Comparison of ENCODE assay signal across 14 cellular contexts in the genomic region with DNA sequence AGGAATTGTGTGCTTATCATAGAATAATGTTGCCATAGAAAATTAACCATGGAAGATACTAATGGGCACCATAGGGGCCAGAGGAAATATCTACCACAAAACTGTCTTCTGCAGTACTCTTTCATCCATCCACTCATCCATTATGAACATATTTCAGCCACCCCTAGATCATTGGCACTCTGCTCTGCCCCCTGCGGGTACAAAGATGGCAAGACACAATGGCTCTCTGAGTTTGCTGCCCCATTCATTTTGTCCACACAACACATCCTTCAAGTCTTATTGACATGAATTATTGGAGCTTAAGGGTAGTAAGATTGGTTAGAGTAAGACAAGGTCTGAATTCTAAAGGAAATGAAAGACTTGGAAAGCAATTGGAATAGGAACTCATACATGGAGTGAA.
DNase-seq lines count a peak whose midpoint lies in the region; ATAC-seq and TF ChIP-seq lines count a peak whose summit lies in the region.
"Had no signal": no experiment of that assay in that cellular context is flagged by ENCODE, and none has a peak within 500 bp of the region (broad histone marks: within the 10 kb centered on the region; RNA-seq: fewer than 3 reads in every experiment).

No MANE protein-coding gene starts in this region.

- H3K9me3 ChIP-seq in mucosa of descending colon (peaks cover 22% of the 10 kb centered on the region), adrenal gland (replicated peaks in 1 of 3) (no peaks in the 10 kb centered on the region), ascending aorta (no peaks in the 10 kb centered on the region)
- H3K9me3 ChIP-seq: thoracic aorta had no signal

- H3K4me1 ChIP-seq in mucosa of descending colon (ENCODE audit: low read depth) (no peaks in the 10 kb centered on the region), adrenal gland (replicated peaks in 1 of 2) (no peaks in the 10 kb centered on the region), ascending aorta (no peaks in the 10 kb centered on the region)

- peak; percentile 40 for TF ChIP-seq CTCF in GM12873 (IDR thresholded peaks at IDR 0.05; ENCODE audit: insufficient read depth, low read depth, low read length, missing control alignments)
- peak; percentile 76 for TF ChIP-seq CTCF in epithelial cell of esophagus (IDR thresholded peaks at IDR 0.05; ENCODE audit: insufficient read depth, low read depth, low read length, missing control alignments)
- no peak for TF ChIP-seq CTCF in mucosa of descending colon (IDR thresholded peaks at IDR 0.05)
- TF ChIP-seq CTCF in adrenal gland (IDR thresholded peaks at IDR 0.05): no peak
- TF ChIP-seq CTCF in ascending aorta (IDR thresholded peaks at IDR 0.05): no peak

- H3K36me3 ChIP-seq in mucosa of descending colon (ENCODE audit: low read depth) (no peaks in the 10 kb centered on the region), adrenal gland (replicated peaks in 1 of 2) (no peaks in the 10 kb centered on the region), ascending aorta (no peaks in the 10 kb centered on the region)
- H3K36me3 ChIP-seq: thoracic aorta had no signal

- DNase-seq in ACHN: peak; percentile 31
- DNase-seq in NCI-H69 (lab: John Stamatoyannopoulos, UW): peak; percentile 69
- DNase-seq in epithelial cell of esophagus (ENCODE audit: low read depth): peak; percentile 45
- DNase-seq in mucosa of descending colon: no peak
- DNase-seq in adrenal gland: no peak
- DNase-seq in ascending aorta (ENCODE audit: low spot score in 2 of 2): no peak
- DNase-seq: activated CD4-positive, CD25-positive, alpha-beta regulatory T cell; activated naive CD8-positive, alpha-beta T cell treated with anti-CD3 and anti-CD28 coated beads, Interleukin-2, amount 10 ng/mL, durations not matched to agents 7 days and 5 days; glutamatergic neuron; NCI-H510A; T-cell had no signal

- 53 to 62% (median 59%) methylated on average over 1 of the region's 1 CpG for WGBS in adrenal gland, 4 donors

- no peak overlapping the region for H3K4me3 ChIP-seq in epithelial cell of esophagus (ENCODE audit: low read length)
- no peak overlapping the region for H3K4me3 ChIP-seq in mucosa of descending colon
- no peak overlapping the region for H3K4me3 ChIP-seq in adrenal gland
- no peak overlapping the region for H3K4me3 ChIP-seq in ascending aorta
- H3K4me3 ChIP-seq: thoracic aorta had no signal

- no peak for TF ChIP-seq POLR2A in adrenal gland (IDR thresholded peaks at IDR 0.05)

- ATAC-seq in mucosa of descending colon: no peak
- no peak for ATAC-seq in HG02870 (IDR thresholded peaks at IDR 0.05; ENCODE audit: unreplicated experiment)
- ATAC-seq: T-cell had no signal

- in situ Hi-C loops in ACHN (cut with HindIII; ENCODE audit: low pct_ligation_motif_present, low pct_unique_long_range_greater_than_20kb, low sequenced_read_pairs): no loop called here

- intact Hi-C loops in mucosa of descending colon (cut with DNase I, micrococcal nuclease): no loop called here
- intact Hi-C loops in adrenal gland (cut with DNase I): no loop called here
- intact Hi-C loops in ascending aorta (cut with DNase I): no loop called here

- H3K27ac ChIP-seq in adrenal gland (no peak overlapping the region), ascending aorta (no peak overlapping the region)
- H3K27ac ChIP-seq: thoracic aorta had no signal

- H3K27me3 ChIP-seq in adrenal gland (no peaks in the 10 kb centered on the region), ascending aorta (no peaks in the 10 kb centered on the region)

Comparison
In these comparisons a context has a peak if more than half of its experiments do, and no peak if none do; other contexts are left out.
1. DNase-seq: peak in ACHN (single experiment), NCI-H69 (single experiment) and epithelial cell of esophagus (single experiment); none in mucosa of descending colon (0 of 3), adrenal gland (0 of 7) and ascending aorta (0 of 2).
2. CTCF ChIP-seq: peak in GM12873 (single experiment) and epithelial cell of esophagus (single experiment); none in mucosa of descending colon (single experiment), adrenal gland (0 of 6) and ascending aorta (0 of 3).